ENCODE assay signal across 7 cellular contexts in the genomic region with DNA sequence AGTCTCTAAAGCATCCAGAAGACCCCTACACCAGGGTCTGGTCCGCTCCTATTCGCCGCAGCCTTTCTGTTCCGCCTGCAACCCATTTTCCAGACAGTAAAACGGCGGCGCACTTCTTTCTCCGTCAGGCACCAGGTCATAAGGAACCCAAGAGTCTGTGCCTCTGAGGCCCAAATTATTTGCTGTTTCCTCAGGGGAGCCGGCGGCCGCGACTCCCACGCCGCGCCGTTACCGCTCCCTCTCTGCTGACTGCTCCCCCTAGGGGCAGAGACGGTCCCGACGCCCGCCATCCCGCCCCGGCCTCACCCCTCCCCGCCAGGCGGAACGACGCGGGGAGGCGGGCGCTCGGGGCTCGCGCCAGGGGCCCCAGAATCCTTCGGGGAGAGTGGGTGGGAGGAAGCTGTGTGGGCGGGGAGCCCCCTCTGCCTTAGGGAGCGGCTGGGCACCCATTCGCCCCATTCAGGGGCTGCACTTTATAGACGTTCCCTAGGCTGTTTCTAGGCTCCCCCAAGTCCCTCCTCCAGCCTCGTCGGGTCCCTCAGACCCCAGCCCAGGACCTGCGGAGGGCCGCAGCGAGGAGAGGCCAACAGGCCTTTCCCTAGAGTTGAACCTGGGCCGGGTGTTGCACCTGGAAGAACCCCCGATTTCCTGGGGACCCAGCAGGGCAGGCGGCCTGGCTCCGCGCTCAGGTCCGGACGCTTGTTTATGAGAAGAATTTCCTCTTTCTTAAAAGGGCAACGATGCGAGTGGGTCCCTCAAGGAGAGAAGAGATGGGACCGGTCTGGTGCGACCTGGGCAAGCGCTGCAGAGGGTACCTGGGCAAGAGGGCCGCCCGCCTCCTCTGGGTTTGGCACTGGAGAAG. TPM values are rescaled to one million over a fixed set of nuclear protein-coding genes. Genes with fewer than 3 reads are reported as not detected.
DNase-seq lines count a peak whose midpoint lies in the region; ATAC-seq and TF ChIP-seq lines count a peak whose summit lies in the region.

No MANE protein-coding gene starts in this region.

- peaks cover 8% of the 10 kb centered on the region for H3K4me1 ChIP-seq in hepatocyte (ENCODE audit: insufficient read depth)

- no peaks in the 10 kb centered on the region for H3K9me3 ChIP-seq in hepatocyte (ENCODE audit: low read depth)

- peak; percentile 79 for TF ChIP-seq CTCF in astrocyte of the cerebellum (IDR thresholded peaks at IDR 0.05; ENCODE audit: low read depth, low read length, missing control alignments)
- peak; percentile 99 for TF ChIP-seq CTCF in hepatocyte (IDR thresholded peaks at IDR 0.05; ENCODE audit: poor library complexity)

- WGBS in hepatocyte (ENCODE audit: low lambda C conversion rate, missing lambda C conversion rate): under 1% methylated on average over 41 of the region's 57 CpGs

- H4K20me1 ChIP-seq in hepatocyte (ENCODE audit: insufficient read depth, poor library complexity, severe bottlenecking): peaks cover 1% of the 10 kb centered on the region

- in situ Hi-C loops in astrocyte of the cerebellum (cut with HindIII; ENCODE audit: low sequenced_read_pairs): no loop called here

- peaks cover 26% of the 10 kb centered on the region for H3K79me2 ChIP-seq in hepatocyte

- no peaks in the 10 kb centered on the region for H3K9me2 ChIP-seq in hepatocyte (replicated peaks; ENCODE audit: insufficient read depth)

- H3K4me2 ChIP-seq in hepatocyte: peak overlapping the region; percentile 88

- peak overlapping the region; percentile 58 for H2AFZ ChIP-seq in hepatocyte

- TF ChIP-seq POLR2A in GM18505 (IDR thresholded peaks at IDR 0.05; ENCODE audit: borderline replicate concordance, extremely low read depth, insufficient read depth, insufficient read length): no peak

- DNase-seq in NCI-H1930 (lab: John Stamatoyannopoulos, UW) (peak; percentile 88 to 94), T-helper 22 cell (ENCODE audit: low read depth) (peak; percentile 92), astrocyte of the cerebellum (ENCODE audit: low read depth) (peak; percentile 94), hepatocyte (ENCODE audit: low spot score) (peak; percentile 98), retina (peak; percentile 100)

- H3K27ac ChIP-seq in hepatocyte: peak overlapping the region; percentile 100

- ATAC-seq in GM18505 (IDR thresholded peaks at IDR 0.05; ENCODE audit: unreplicated experiment) (peak; percentile 44), HG02981 (IDR thresholded peaks at IDR 0.05; ENCODE audit: unreplicated experiment) (peak; percentile 49)

- H3K27me3 ChIP-seq in hepatocyte: no peaks in the 10 kb centered on the region

- H3K36me3 ChIP-seq in hepatocyte (replicated peaks; ENCODE audit: insufficient read depth, low read depth): no peaks in the 10 kb centered on the region

- H3K4me3 ChIP-seq in astrocyte of the cerebellum (ENCODE audit: low read depth, low read length) (peak overlapping the region; percentile 64), hepatocyte (peak overlapping the region; percentile 94)

RNA-seq across cellular contexts. Expression of gene CTDSP1, which starts 3.6 kb away (rescaled TPM):
- total RNA-seq in hepatocyte: 124 and 142 TPM in 2 replicates
- 48.4 and 53.1 TPM in 2 replicates for polyA plus RNA-seq in hepatocyte

RNA-seq across cellular contexts. Expression of gene SLC11A1, which starts 14.0 kb away (rescaled TPM):
- total RNA-seq in hepatocyte: 0.60 and 0.72 TPM in 2 replicates
- polyA plus RNA-seq in hepatocyte: 0.74 and 1.2 TPM in 2 replicates

RNA-seq across cellular contexts. Expression of gene VIL1, which starts 22.9 kb away (rescaled TPM):
- total RNA-seq in hepatocyte: 218 and 261 TPM in 2 replicates
- 151 and 160 TPM in 2 replicates for polyA plus RNA-seq in hepatocyte

RNA-seq across cellular contexts. Expression of gene CATIP, which starts 39.4 kb away (rescaled TPM):
- total RNA-seq in hepatocyte: 0.33 TPM in 1 of 2 replicates, not detected in the other
- polyA plus RNA-seq in hepatocyte: 0.39 and 0.70 TPM in 2 replicates

Comparison
In these comparisons a context has a peak if more than half of its experiments do, and no peak if none do; other contexts are left out.
1. Peak in every context shown above with its lines: DNase-seq, ATAC-seq, H3K4me3 ChIP-seq and H3K27ac ChIP-seq.